In genomic region chr1:9101510-9102146, GRCh38 we compare ENCODE assay signal across 8 cellular contexts. TPM values are rescaled to one million over a fixed set of nuclear protein-coding genes. Genes with fewer than 3 reads are reported as not detected.
DNase-seq lines count a peak whose midpoint lies in the region; ATAC-seq, FAIRE-seq and TF ChIP-seq lines count a peak whose summit lies in the region.

No MANE protein-coding gene starts in this region.

- FAIRE-seq in bronchial epithelial cell (lab: Jason Lieb, UNC) (peak; percentile 52), urothelium cell line (lab: Jason Lieb, UNC) (no peak)

- no peak overlapping the region for H3K27ac ChIP-seq in HEK293 (ENCODE audit: extremely low read depth, low read depth, low read length)
- no peak overlapping the region for H3K27ac ChIP-seq in left lung

- DNase-seq in DMS79 treated with DMSO at 0.1 percent for 48 hours (lab: John Stamatoyannopoulos, UW) (peak; percentile 72), NOMO-1 treated with dmso at 0.1 percent for 144 hours (lab: John Stamatoyannopoulos, UW; ENCODE audit: unreplicated experiment) (peak; percentile 65), bronchial epithelial cell (ENCODE audit: low read depth) (no peak), left lung (no peak), urothelium cell line (ENCODE audit: low spot score) (peak; percentile 60), activated gamma-delta T cell treated with Interleukin-2 at 50 U/mL for 16 hours (no peak)

- H3K4me1 ChIP-seq in HEK293 (ENCODE audit: control insufficient read depth, insufficient read depth, low read length) (no peaks in the 10 kb centered on the region), left lung (no peaks in the 10 kb centered on the region)

- H3K9me3 ChIP-seq in HEK293 (ENCODE audit: control insufficient read depth, insufficient read depth, low read depth, low read length) (no peaks in the 10 kb centered on the region), left lung (no peaks in the 10 kb centered on the region)

- H3K27me3 ChIP-seq in bronchial epithelial cell (ENCODE audit: control insufficient read depth, insufficient read depth, low read length), result no peaks in the 10 kb centered on the region
- H3K27me3 ChIP-seq in left lung, result no peaks in the 10 kb centered on the region

- H3K36me3 ChIP-seq in HEK293 (ENCODE audit: control insufficient read depth in 2 of 2, insufficient read depth in 1 of 2, low read length in 2 of 2), result peaks cover 0 to 31% of the 10 kb centered on the region in 2 experiments; a peak in 2 of 3 replicates
- peaks cover 17% of the 10 kb centered on the region for H3K36me3 ChIP-seq in bronchial epithelial cell (ENCODE audit: control insufficient read depth, insufficient read depth, low read length)
- peaks cover 0 to 30% of the 10 kb centered on the region in 2 donors for H3K36me3 ChIP-seq in left lung

- ATAC-seq in left lung (peak; percentile 83), GM18502 (IDR thresholded peaks at IDR 0.05; ENCODE audit: poor library complexity, unreplicated experiment) (no peak)

- TF ChIP-seq CTCF in HEK293 (tag by site-specific recombination; IDR thresholded peaks at IDR 0.05), result peak; percentile 46; the same call in 1 of the 2 replicates
- peak; percentile 86 for TF ChIP-seq CTCF in bronchial epithelial cell (IDR thresholded peaks at IDR 0.05; ENCODE audit: insufficient read depth, low read length, severe bottlenecking)
- peak; percentile 39 to 47 for TF ChIP-seq CTCF in left lung (IDR thresholded peaks at IDR 0.05)

- POLR2A ChIA-PET in HEK293 (lab: Yijun Ruan, JAX), result no interaction called here

- CTCF ChIA-PET in HEK293 (lab: Yijun Ruan, JAX), result interaction anchor here (0.6 to 3.5 kb wide), 21 partner anchors 9 to 243 kb away, joined by 3 to 33 read pairs (median 4); partner anchors contain the start of gene H6PD

- no peak overlapping the region for H3K4me3 ChIP-seq in HEK293 (ENCODE audit: low read depth, low read length)
- no peak overlapping the region for H3K4me3 ChIP-seq in bronchial epithelial cell (ENCODE audit: low read depth, low read length)
- H3K4me3 ChIP-seq in left lung, result no peak overlapping the region

- intact Hi-C loops in left lung (cut with DNase I), result loop anchor here in 1 of 2 donors (10.0 kb wide), 1 partner anchor 177 kb away; no protein-coding TSS in a partner anchor

TF ChIP-seq in HEK293, 187 proteins besides CTCF, POLR2A, EP300 and RAD21:
- TF ChIP-seq ZNF571 (tag by site-specific recombination; IDR thresholded peaks at IDR 0.05) (no peak), ZNF654 (tag by site-specific recombination; IDR thresholded peaks at IDR 0.05; ENCODE audit: low read depth) (peak; percentile 72)

RNA-seq across cellular contexts. Expression of gene GPR157, which starts 27.3 kb away (rescaled TPM):
- total RNA-seq in bronchial epithelial cell (44.0 and 69.6 TPM in 2 replicates), left lung (10 to 100 TPM; 18.8 to 23.0 TPM)

RNA-seq across cellular contexts. Expression of gene SLC2A5, which starts 32.2 kb away (rescaled TPM):
- under 0.01 and 0.26 TPM in 2 replicates for total RNA-seq in bronchial epithelial cell
- 1 to 10 TPM; 1.4 to 1.6 TPM for total RNA-seq in left lung

Comparison
In these comparisons a context has a peak if more than half of its experiments do, and no peak if none do; other contexts are left out.
1. DNase-seq: peak in DMS79 treated with DMSO at 0.1 percent for 48 hours (single experiment), NOMO-1 treated with dmso at 0.1 percent for 144 hours (single experiment) and urothelium cell line (single experiment); none in bronchial epithelial cell (single experiment), left lung (0 of 2) and activated gamma-delta T cell treated with Interleukin-2 at 50 U/mL for 16 hours (single experiment).
2. Peak in every context shown above with its lines, with median percentiles within 50 percentile points of each other: CTCF ChIP-seq.